ENCODE assay signal across 20 cellular contexts in genomic region chr12:114750905-114751304, GRCh38.
"Had no signal": no experiment of that assay in that cellular context is flagged by ENCODE, and none has a peak within 500 bp of the region (broad histone marks: within the 10 kb centered on the region; RNA-seq: fewer than 3 reads in every experiment).

No MANE protein-coding gene starts in this region.

- H3K9me3 Mint-ChIP-seq: activated naive CD8-positive, alpha-beta T cell treated with anti-CD3 and anti-CD28 coated beads, Interleukin-2, amount 10 ng/mL, durations not matched to agents 7 days and 5 days had no signal

- H3K27ac ChIP-seq: KMS-11, Peyer's patch, RWPE1, WERI-Rb-1 had no signal

- H3K36me3 Mint-ChIP-seq: activated naive CD8-positive, alpha-beta T cell treated with anti-CD3 and anti-CD28 coated beads, Interleukin-2, amount 10 ng/mL, durations not matched to agents 7 days and 5 days had no signal

- H3K4me1 Mint-ChIP-seq: activated naive CD8-positive, alpha-beta T cell treated with anti-CD3 and anti-CD28 coated beads, Interleukin-2, amount 10 ng/mL, durations not matched to agents 7 days and 5 days had no signal

- DNase-seq: activated CD4-positive, alpha-beta T cell treated with anti-CD3 and anti-CD28 coated beads for 4 hours; activated CD8-positive, alpha-beta memory T cell treated with anti-CD3 and anti-CD28 coated beads, Interleukin-2, amount 50 U/mL, for 48 hours; activated CD8-positive, alpha-beta T cell treated with anti-CD3 and anti-CD28 coated beads, Interleukin-2, amount 10 ng/mL, durations not matched to agents 7 days and 5 days; activated naive CD4-positive, alpha-beta T cell treated with anti-CD3 and anti-CD28 coated beads, Interleukin-2, amount 50 U/mL, for 16 hours; activated naive CD8-positive, alpha-beta T cell treated with anti-CD3 and anti-CD28 coated beads, Interleukin-2, amount 10 ng/mL, durations not matched to agents 7 days and 5 days; activated T-cell treated with anti-CD3 and anti-CD28 coated beads, Interleukin-2, amount 50 U/mL, for 1 hour; adrenal gland; anterior cingulate cortex; caudate nucleus; NCI-H1092; NCI-H1417; NCI-H2029 treated with DMSO at 0.1 percent for 48 hours; NCI-H446; NCI-H524; Peyer's patch; SHP77 treated with DMSO at 0.1 percent for 48 hours; T-helper 1 cell; WERI-Rb-1 had no signal

- ATAC-seq: activated CD8-positive, alpha-beta T cell treated with anti-CD3 and anti-CD28 coated beads, Interleukin-2, amount 10 ng/mL, durations not matched to agents 7 days and 5 days had no signal

- H3K27ac Mint-ChIP-seq: activated CD8-positive, alpha-beta T cell treated with anti-CD3 and anti-CD28 coated beads, Interleukin-2, amount 10 ng/mL, durations not matched to agents 7 days and 5 days; activated naive CD8-positive, alpha-beta T cell treated with anti-CD3 and anti-CD28 coated beads, Interleukin-2, amount 10 ng/mL, durations not matched to agents 7 days and 5 days had no signal

- H3K4me3 Mint-ChIP-seq: activated CD8-positive, alpha-beta T cell treated with anti-CD3 and anti-CD28 coated beads, Interleukin-2, amount 10 ng/mL, durations not matched to agents 7 days and 5 days; activated naive CD8-positive, alpha-beta T cell treated with anti-CD3 and anti-CD28 coated beads, Interleukin-2, amount 10 ng/mL, durations not matched to agents 7 days and 5 days had no signal
